Comparison of ENCODE assay signal across 8 cellular contexts in genomic region chr19:55516878-55517620, GRCh38. TPM values are rescaled to one million over a fixed set of nuclear protein-coding genes. Genes with fewer than 3 reads are reported as not detected.
DNase-seq lines count a peak whose midpoint lies in the region; ATAC-seq, FAIRE-seq and TF ChIP-seq lines count a peak whose summit lies in the region.

No MANE protein-coding gene starts in this region.

- CTCF ChIA-PET in Caco-2 (lab: Charles Lee), result interaction anchor here (0.6 to 1.0 kb wide), 7 partner anchors 9 to 118 kb away, joined by 3 to 9 read pairs (median 6); partner anchors contain the start of genes FIZ1 and ZNF865
- CTCF ChIA-PET in activated CD8-positive, alpha-beta memory T cell treated with anti-CD3 and anti-CD28 coated beads, Interleukin-2, amount 10 ng/mL, durations not matched to agents 7 days and 5 days (lab: Charles Lee), result interaction anchor here (0.7 to 3.7 kb wide), 10 partner anchors 9 to 137 kb away, joined by 3 to 40 read pairs (median 5); partner anchors contain the start of genes ZNF784 and ZNF865

- intact Hi-C loops in Caco-2 (cut with micrococcal nuclease; ENCODE audit: unreplicated experiment), result loop anchor here (1.0 to 2.0 kb wide), 4 partner anchors 33 to 114 kb away; partner anchors contain the start of gene ZNF579

- TF ChIP-seq CTCF in Caco-2 (IDR thresholded peaks at IDR 0.05; ENCODE audit: insufficient read depth in 1 of 2, low read depth in 1 of 2, low read length in 1 of 2, severe bottlenecking in 1 of 2, unreplicated experiment in 1 of 2), result peak; percentile 89 to 98
- TF ChIP-seq CTCF in endodermal cell (conservative IDR thresholded peaks at IDR 0.05), result peak; percentile 85

- ATAC-seq in GM21381 (IDR thresholded peaks at IDR 0.05; ENCODE audit: unreplicated experiment), result peak; percentile 99
- ATAC-seq in activated CD8-positive, alpha-beta memory T cell treated with anti-CD3 and anti-CD28 coated beads, Interleukin-2, amount 10 ng/mL, durations not matched to agents 7 days and 5 days, result peak; percentile 100

- peak overlapping the region; percentile 31 for H3K4me3 ChIP-seq in Caco-2 (ENCODE audit: low read depth, low read length)
- no peak overlapping the region for H3K4me3 ChIP-seq in endodermal cell (ENCODE audit: low read length)
- peak overlapping the region; percentile 12 for H3K4me3 ChIP-seq in mesodermal cell (ENCODE audit: extremely low read depth, insufficient read depth, low read length, poor library complexity, severe bottlenecking)

- H3K27me3 ChIP-seq in Caco-2 (replicated peaks; ENCODE audit: control insufficient read depth, insufficient read depth, low read length) (no peaks in the 10 kb centered on the region), endodermal cell (ENCODE audit: control insufficient read depth, insufficient read depth, low read length, poor library complexity, severe bottlenecking) (no peaks in the 10 kb centered on the region)

- WGBS in endodermal cell (ENCODE audit: insufficient coverage in 1 of 2, insufficient read length in 1 of 2), 2 experiments, result 24 to 34% methylated on average over 13 to 61 of the region's 61 CpGs
- WGBS in mesodermal cell (ENCODE audit: insufficient coverage in 2 of 2), 2 experiments, result 25 to 28% methylated on average over 39 to 52 of the region's 61 CpGs

- H3K4me1 Mint-ChIP-seq in Caco-2 (ENCODE audit: low read depth, unreplicated experiment), result no peaks in the 10 kb centered on the region
- H3K4me1 Mint-ChIP-seq in activated CD8-positive, alpha-beta memory T cell treated with anti-CD3 and anti-CD28 coated beads, Interleukin-2, amount 10 ng/mL, durations not matched to agents 7 days and 5 days, result peaks cover 3% of the 10 kb centered on the region
- no peaks in the 10 kb centered on the region for H3K4me1 Mint-ChIP-seq in endodermal cell

- BruUV-seq in Caco-2 (replicated peaks; lab: Mats Ljungman, UMichigan), result no TSS peak

- peak; percentile 95 for FAIRE-seq in HTR-8/SVneo (lab: Jason Lieb, UNC)

- H3K4me1 ChIP-seq in Caco-2 (peaks cover 8% of the 10 kb centered on the region), endodermal cell (ENCODE audit: control insufficient read depth, insufficient read depth, low read length) (no peaks in the 10 kb centered on the region), mesodermal cell (ENCODE audit: control insufficient read depth, insufficient read depth, low read length, poor library complexity, severe bottlenecking) (no peaks in the 10 kb centered on the region)

- H3K27ac ChIP-seq in endodermal cell (ENCODE audit: low read depth, low read length) (no peak overlapping the region), mesodermal cell (ENCODE audit: low read depth, low read length, severe bottlenecking) (no peak overlapping the region)

- POLR2A ChIA-PET in Caco-2 (lab: Charles Lee), result interaction anchor here (0.6 to 0.7 kb wide), 2 partner anchors 33 to 83 kb away, joined by 3 read pairs; no protein-coding TSS in a partner anchor

- H3K9me3 ChIP-seq in Caco-2 (no peaks in the 10 kb centered on the region), endodermal cell (ENCODE audit: control insufficient read depth, low read length) (no peaks in the 10 kb centered on the region), mesodermal cell (ENCODE audit: control insufficient read depth, low read length) (no peaks in the 10 kb centered on the region)

- peaks cover 5% of the 10 kb centered on the region for H3K27me3 Mint-ChIP-seq in Caco-2 (ENCODE audit: insufficient read depth, unreplicated experiment)
- peaks cover 6% of the 10 kb centered on the region for H3K27me3 Mint-ChIP-seq in activated CD8-positive, alpha-beta memory T cell treated with anti-CD3 and anti-CD28 coated beads, Interleukin-2, amount 10 ng/mL, durations not matched to agents 7 days and 5 days
- H3K27me3 Mint-ChIP-seq in endodermal cell (ENCODE audit: insufficient read depth), result peaks cover 24% of the 10 kb centered on the region

- peaks cover 6% of the 10 kb centered on the region for H3K36me3 Mint-ChIP-seq in Caco-2 (ENCODE audit: insufficient read depth, unreplicated experiment)
- H3K36me3 Mint-ChIP-seq in activated CD8-positive, alpha-beta memory T cell treated with anti-CD3 and anti-CD28 coated beads, Interleukin-2, amount 10 ng/mL, durations not matched to agents 7 days and 5 days, result no peaks in the 10 kb centered on the region
- H3K36me3 Mint-ChIP-seq in endodermal cell (ENCODE audit: low read depth), result no peaks in the 10 kb centered on the region

- H3K36me3 ChIP-seq in Caco-2 (ENCODE audit: control insufficient read depth, insufficient read depth, low read length), result no peaks in the 10 kb centered on the region
- no peaks in the 10 kb centered on the region for H3K36me3 ChIP-seq in endodermal cell (ENCODE audit: control insufficient read depth, insufficient read depth, low read length)
- no peaks in the 10 kb centered on the region for H3K36me3 ChIP-seq in mesodermal cell (ENCODE audit: control insufficient read depth, insufficient read depth, low read length)

- H3K27ac Mint-ChIP-seq in Caco-2 (ENCODE audit: unreplicated experiment) (peak overlapping the region; percentile 77), endodermal cell (peak overlapping the region; percentile 61)
- peak overlapping the region; percentile 71 for H3K27ac Mint-ChIP-seq in activated CD8-positive, alpha-beta memory T cell treated with anti-CD3 and anti-CD28 coated beads, Interleukin-2, amount 10 ng/mL, durations not matched to agents 7 days and 5 days

- H3K9me3 Mint-ChIP-seq in Caco-2 (ENCODE audit: unreplicated experiment) (no peaks in the 10 kb centered on the region), endodermal cell (no peaks in the 10 kb centered on the region)
- no peaks in the 10 kb centered on the region for H3K9me3 Mint-ChIP-seq in activated CD8-positive, alpha-beta memory T cell treated with anti-CD3 and anti-CD28 coated beads, Interleukin-2, amount 10 ng/mL, durations not matched to agents 7 days and 5 days (ENCODE audit: low read depth)

- no peak overlapping the region for H3K9ac ChIP-seq in endodermal cell (ENCODE audit: extremely low read depth, low read length, poor library complexity, severe bottlenecking)

- DNase-seq in Caco-2, result peak; percentile 94 to 97
- DNase-seq in HTR-8/SVneo (ENCODE audit: insufficient read length, low spot score), result peak; percentile 98
- DNase-seq in NOMO-1 treated with DMSO at 0.1 percent for 48 hours (lab: John Stamatoyannopoulos, UW; ENCODE audit: unreplicated experiment), result peak; percentile 87
- DNase-seq in activated CD8-positive, alpha-beta memory T cell treated with anti-CD3 and anti-CD28 coated beads, Interleukin-2, amount 10 ng/mL, durations not matched to agents 7 days and 5 days, result peak; percentile 92
- peak; percentile 97 for DNase-seq in endodermal cell
- DNase-seq in stimulated activated CD8-positive, alpha-beta memory T cell treated with anti-CD3 and anti-CD28 coated beads, Interleukin-15, amount 100 ng/mL, for 24 hours (ENCODE audit: low read depth), result peak; percentile 86

- H3K4me3 Mint-ChIP-seq in Caco-2 (ENCODE audit: unreplicated experiment) (peak overlapping the region; percentile 72), endodermal cell (peak overlapping the region; percentile 38)
- H3K4me3 Mint-ChIP-seq in activated CD8-positive, alpha-beta memory T cell treated with anti-CD3 and anti-CD28 coated beads, Interleukin-2, amount 10 ng/mL, durations not matched to agents 7 days and 5 days, result peak overlapping the region; percentile 54

RNA-seq across cellular contexts. Expression of gene SBK2, which starts 19.9 kb away (rescaled TPM):
- not detected in 2 replicates for total RNA-seq in Caco-2 (2022)
- not detected for total RNA-seq in activated CD8-positive, alpha-beta memory T cell treated with anti-CD3 and anti-CD28 coated beads, Interleukin-2, amount 10 ng/mL, durations not matched to agents 7 days and 5 days
- 1 to 10 TPM; 3.3 to 6.6 TPM for total RNA-seq in endodermal cell
- 1.6 TPM for polyA plus RNA-seq in endodermal cell (2013, experiment 1 of 2)
- polyA plus RNA-seq in endodermal cell (2013, experiment 2 of 2), result 2.5 TPM
- 0.37 TPM for polyA plus RNA-seq in mesodermal cell (2013, experiment 1 of 2)
- polyA plus RNA-seq in mesodermal cell (2013, experiment 2 of 2), result 0.30 TPM

RNA-seq across cellular contexts. Expression of gene SBK3, which starts 28.3 kb away (rescaled TPM):
- 2.3 and 2.4 TPM in 2 replicates for total RNA-seq in Caco-2 (2022)
- total RNA-seq in activated CD8-positive, alpha-beta memory T cell treated with anti-CD3 and anti-CD28 coated beads, Interleukin-2, amount 10 ng/mL, durations not matched to agents 7 days and 5 days, result not detected
- total RNA-seq in endodermal cell, result 1 to 10 TPM in 1 of 2 donors, under 1 TPM in 1; 0.48 to 1.4 TPM
- polyA plus RNA-seq in endodermal cell (2013, experiment 1 of 2), result 0.82 TPM
- polyA plus RNA-seq in endodermal cell (2013, experiment 2 of 2), result 0.41 TPM
- 0.44 TPM for polyA plus RNA-seq in mesodermal cell (2013, experiment 1 of 2)
- 1.1 TPM for polyA plus RNA-seq in mesodermal cell (2013, experiment 2 of 2)

RNA-seq across cellular contexts. Expression of gene SSC5D, which starts 28.8 kb away (rescaled TPM):
- total RNA-seq in Caco-2 (2022) (0.58 and 0.86 TPM in 2 replicates), endodermal cell (1 to 10 TPM; 1.4 to 2.4 TPM)
- under 1 TPM; 0.68 to 0.79 TPM for total RNA-seq in activated CD8-positive, alpha-beta memory T cell treated with anti-CD3 and anti-CD28 coated beads, Interleukin-2, amount 10 ng/mL, durations not matched to agents 7 days and 5 days
- 8.0 TPM for polyA plus RNA-seq in endodermal cell (2013, experiment 1 of 2)
- 7.4 TPM for polyA plus RNA-seq in endodermal cell (2013, experiment 2 of 2)
- polyA plus RNA-seq in mesodermal cell (2013, experiment 1 of 2), result 7.9 TPM
- polyA plus RNA-seq in mesodermal cell (2013, experiment 2 of 2), result 7.5 TPM

RNA-seq across cellular contexts. Expression of gene NAT14, which starts 32.1 kb away (rescaled TPM):
- total RNA-seq in Caco-2 (2022) (40.9 and 45.2 TPM in 2 replicates), endodermal cell (10 to 100 TPM; 51.3 to 67.1 TPM)
- total RNA-seq in activated CD8-positive, alpha-beta memory T cell treated with anti-CD3 and anti-CD28 coated beads, Interleukin-2, amount 10 ng/mL, durations not matched to agents 7 days and 5 days, result 10 to 100 TPM; 14.6 to 23.2 TPM
- polyA plus RNA-seq in endodermal cell (2013, experiment 1 of 2), result 66.6 TPM
- polyA plus RNA-seq in endodermal cell (2013, experiment 2 of 2), result 69.7 TPM
- 52.4 TPM for polyA plus RNA-seq in mesodermal cell (2013, experiment 1 of 2)
- 50.0 TPM for polyA plus RNA-seq in mesodermal cell (2013, experiment 2 of 2)

RNA-seq across cellular contexts. Expression of gene ZNF628, which starts 40.6 kb away (rescaled TPM):
- total RNA-seq in Caco-2 (2022) (12.3 and 13.9 TPM in 2 replicates), endodermal cell (10 to 100 TPM in 1 of 2 donors, 1 to 10 TPM in 1; 9.9 to 12.6 TPM)
- 1 to 10 TPM; 8.8 to 8.9 TPM for total RNA-seq in activated CD8-positive, alpha-beta memory T cell treated with anti-CD3 and anti-CD28 coated beads, Interleukin-2, amount 10 ng/mL, durations not matched to agents 7 days and 5 days
- 8.9 TPM for polyA plus RNA-seq in endodermal cell (2013, experiment 1 of 2)
- 11.8 TPM for polyA plus RNA-seq in endodermal cell (2013, experiment 2 of 2)
- 7.1 TPM for polyA plus RNA-seq in mesodermal cell (2013, experiment 1 of 2)
- 7.0 TPM for polyA plus RNA-seq in mesodermal cell (2013, experiment 2 of 2)
